In the genomic region with DNA sequence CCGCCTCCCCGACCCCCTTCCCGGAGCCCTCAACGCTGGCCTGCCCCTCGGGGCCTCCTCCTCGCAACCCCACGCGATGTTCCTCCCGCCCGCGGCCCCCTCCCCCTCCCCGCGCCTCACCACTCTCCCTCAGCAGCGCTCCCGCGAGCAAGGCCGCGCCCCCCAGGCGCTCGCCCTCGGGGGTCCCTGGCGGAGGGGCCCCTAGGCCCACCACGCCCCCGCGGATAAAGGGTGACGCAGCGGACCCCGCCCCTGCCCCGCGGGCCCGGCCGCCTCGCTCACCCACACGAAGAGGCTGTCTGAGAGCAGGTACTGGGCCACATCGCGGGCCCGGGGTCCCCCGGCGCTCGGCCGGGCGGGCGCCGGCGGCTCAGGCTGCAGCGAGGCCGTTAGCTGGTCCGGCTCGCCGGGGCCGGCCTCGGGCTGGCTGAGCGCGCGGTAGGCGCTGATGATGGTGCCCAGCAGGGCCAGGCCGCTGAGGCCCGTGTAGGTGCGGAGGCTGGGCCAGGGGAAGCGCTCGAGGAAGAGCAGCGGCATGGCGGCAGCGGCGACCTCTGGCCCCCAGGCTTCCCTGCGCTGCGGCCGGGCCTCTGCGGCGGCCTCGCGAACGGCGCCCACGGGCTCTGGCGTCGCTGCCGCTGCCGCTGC, we compare ENCODE assay signal across 8 cellular contexts. TPM values are rescaled to one million over a fixed set of nuclear protein-coding genes. Genes with fewer than 3 reads are reported as not detected.
A peak's percentile ranks its signal among the peaks of the same experiment; 100 is the strongest.
DNase-seq lines count a peak whose midpoint lies in the region; ATAC-seq and TF ChIP-seq lines count a peak whose summit lies in the region.

No MANE protein-coding gene starts in this region.

- no peaks in the 10 kb centered on the region for H3K27me3 Mint-ChIP-seq in activated B cell treated with CpG ODN at 0.5 μM for 24 hours
- no peaks in the 10 kb centered on the region for H3K27me3 Mint-ChIP-seq in dendritic cell treated with granulocyte-macrophage colony-stimulating factor and Interleukin-4, amounts not matched to agents 40 ng/mL and 50 ng/mL, for 4 days

- intact Hi-C loops in activated B cell treated with CpG ODN at 0.5 μM for 24 hours (cut with micrococcal nuclease) (loop anchor here (1.0 to 10.0 kb wide), 9 partner anchors 19 to 1310 kb away; a partner anchor contains a TSS), lower lobe of right lung (cut with DNase I) (no loop called here)
- intact Hi-C loops in dendritic cell treated with granulocyte-macrophage colony-stimulating factor and Interleukin-4, amounts not matched to agents 40 ng/mL and 50 ng/mL, for 4 days (cut with micrococcal nuclease): loop anchor here (1.0 kb wide), 1 partner anchor 26 kb away; a partner anchor contains a TSS

- H3K27me3 ChIP-seq in BE2C (no peaks in the 10 kb centered on the region), lower lobe of right lung (ENCODE audit: low read depth) (no peaks in the 10 kb centered on the region)

- H3K27ac ChIP-seq in lower lobe of right lung: peak overlapping the region; percentile 87

- CTCF ChIA-PET in activated B cell treated with CpG ODN at 0.5 μM for 24 hours (lab: Charles Lee): no interaction called here

- H3K36me3 Mint-ChIP-seq in activated B cell treated with CpG ODN at 0.5 μM for 24 hours (ENCODE audit: low read depth): peaks cover 15% of the 10 kb centered on the region
- peaks cover 11% of the 10 kb centered on the region for H3K36me3 Mint-ChIP-seq in dendritic cell treated with granulocyte-macrophage colony-stimulating factor and Interleukin-4, amounts not matched to agents 40 ng/mL and 50 ng/mL, for 4 days (ENCODE audit: low read depth)

- H3K27ac Mint-ChIP-seq in activated B cell treated with CpG ODN at 0.5 μM for 24 hours: peak overlapping the region; percentile 95
- H3K27ac Mint-ChIP-seq in dendritic cell treated with granulocyte-macrophage colony-stimulating factor and Interleukin-4, amounts not matched to agents 40 ng/mL and 50 ng/mL, for 4 days: peak overlapping the region; percentile 87

- ATAC-seq in GM19452 (IDR thresholded peaks at IDR 0.05; ENCODE audit: unreplicated experiment) (peak; percentile 41), HG03520 (IDR thresholded peaks at IDR 0.05; ENCODE audit: unreplicated experiment) (peak; percentile 25), activated B cell treated with CpG ODN at 0.5 μM for 24 hours (ENCODE audit: low read depth) (peak; percentile 25), lower lobe of right lung (peak; percentile 61 to 64)

- TF ChIP-seq CTCF in BE2C (IDR thresholded peaks at IDR 0.05; ENCODE audit: low read depth, low read length) (no peak), activated B cell treated with CpG ODN at 0.5 μM for 24 hours (IDR thresholded peaks at IDR 0.05) (no peak), lower lobe of right lung (IDR thresholded peaks at IDR 0.05) (no peak), GM20000 (IDR thresholded peaks at IDR 0.05; ENCODE audit: extremely low read depth, missing control alignments) (no peak)

- H3K36me3 ChIP-seq in BE2C (peaks cover 3% of the 10 kb centered on the region; the same call in 1 of the 2 replicates), lower lobe of right lung (no peaks in the 10 kb centered on the region)

- POLR2A ChIA-PET in activated B cell treated with CpG ODN at 0.5 μM for 24 hours (lab: Charles Lee): interaction anchor here (1.4 to 2.4 kb wide), 2 partner anchors 11 to 26 kb away, joined by 5 to 8 read pairs; a partner anchor contains a TSS

- peaks cover 7% of the 10 kb centered on the region for H3K4me1 ChIP-seq in BE2C
- peaks cover 28% of the 10 kb centered on the region for H3K4me1 ChIP-seq in lower lobe of right lung

- H3K4me3 Mint-ChIP-seq in activated B cell treated with CpG ODN at 0.5 μM for 24 hours: peak overlapping the region; percentile 96
- H3K4me3 Mint-ChIP-seq in dendritic cell treated with granulocyte-macrophage colony-stimulating factor and Interleukin-4, amounts not matched to agents 40 ng/mL and 50 ng/mL, for 4 days: peak overlapping the region; percentile 97

- DNase-seq in BE2C (peak; percentile 53), activated B cell treated with CpG ODN at 0.5 μM for 24 hours (peak; percentile 54), lower lobe of right lung (peak; percentile 54), GM20000 (ENCODE audit: low spot score) (no peak)
- DNase-seq in stimulated activated CD8-positive, alpha-beta memory T cell treated with anti-CD3 and anti-CD28 coated beads, Interleukin-15, amount 100 ng/mL, for 48 hours (ENCODE audit: low read depth in 2 of 2): peak; percentile 5 to 28

- peaks cover 49% of the 10 kb centered on the region for H3K4me1 Mint-ChIP-seq in activated B cell treated with CpG ODN at 0.5 μM for 24 hours
- peaks cover 43% of the 10 kb centered on the region for H3K4me1 Mint-ChIP-seq in dendritic cell treated with granulocyte-macrophage colony-stimulating factor and Interleukin-4, amounts not matched to agents 40 ng/mL and 50 ng/mL, for 4 days (ENCODE audit: low read depth)

- no peaks in the 10 kb centered on the region for H3K9me3 Mint-ChIP-seq in activated B cell treated with CpG ODN at 0.5 μM for 24 hours
- H3K9me3 Mint-ChIP-seq in dendritic cell treated with granulocyte-macrophage colony-stimulating factor and Interleukin-4, amounts not matched to agents 40 ng/mL and 50 ng/mL, for 4 days: no peaks in the 10 kb centered on the region

- H3K4me3 ChIP-seq in BE2C (ENCODE audit: low read depth, low read length) (peak overlapping the region; percentile 80), lower lobe of right lung (peak overlapping the region; percentile 90)

- H3K9me3 ChIP-seq in BE2C (no peaks in the 10 kb centered on the region), lower lobe of right lung (no peaks in the 10 kb centered on the region)

RNA-seq across cellular contexts. Expression of a gene that starts 0.4 kb away (rescaled TPM):
- 47.8 TPM for polyA plus RNA-seq in BE2C (2012; ENCODE audit: insufficient read depth, insufficient read length, low read depth)
- total RNA-seq in activated B cell treated with CpG ODN at 0.5 μM for 24 hours: 118 and 134 TPM in 2 replicates
- 90.4 TPM for total RNA-seq in lower lobe of right lung

RNA-seq across cellular contexts. Expression of a gene that starts 26.2 kb away (rescaled TPM):
- 110 TPM for polyA plus RNA-seq in BE2C (2012; ENCODE audit: insufficient read depth, insufficient read length, low read depth)
- total RNA-seq in activated B cell treated with CpG ODN at 0.5 μM for 24 hours: 108 and 111 TPM in 2 replicates
- total RNA-seq in lower lobe of right lung: 80.3 TPM

RNA-seq across cellular contexts. Expression of a gene that starts 26.4 kb away (rescaled TPM):
- polyA plus RNA-seq in BE2C (2012; ENCODE audit: insufficient read depth, insufficient read length, low read depth): 103 TPM
- total RNA-seq in activated B cell treated with CpG ODN at 0.5 μM for 24 hours (45.6 and 51.8 TPM in 2 replicates), lower lobe of right lung (26.8 TPM)
